Comparison of ENCODE assay signal across 10 cellular contexts in genomic region chr19:47663911-47664771, GRCh38. TPM values are rescaled to one million over a fixed set of nuclear protein-coding genes. Genes with fewer than 3 reads are reported as not detected.
A peak's percentile ranks its signal among the peaks of the same experiment; 100 is the strongest.
DNase-seq lines count a peak whose midpoint lies in the region; ATAC-seq and TF ChIP-seq lines count a peak whose summit lies in the region.
"Had no signal": no experiment of that assay in that cellular context is flagged by ENCODE, and none has a peak within 500 bp of the region (broad histone marks: within the 10 kb centered on the region; RNA-seq: fewer than 3 reads in every experiment).

No MANE protein-coding gene starts in this region.

- peak overlapping the region; percentile 97 for H2BK5ac ChIP-seq in IMR-90 (ENCODE audit: low read depth, low read length, poor library complexity, severe bottlenecking)

- no peak for TF ChIP-seq POLR2A in IMR-90 (IDR thresholded peaks at IDR 0.05; ENCODE audit: low read depth, low read length)
- TF ChIP-seq POLR2A in thyroid gland (IDR thresholded peaks at IDR 0.05): no peak

- H4K20me1 ChIP-seq in IMR-90 (ENCODE audit: insufficient read depth, low read length): peaks cover 58% of the 10 kb centered on the region

- TF ChIP-seq CTCF in IMR-90 (conservative IDR thresholded peaks at IDR 0.05; ENCODE audit: low read depth, low read length): no peak
- no peak for TF ChIP-seq CTCF in MCF 10A (IDR thresholded peaks at IDR 0.05; ENCODE audit: unreplicated experiment)
- no peak for TF ChIP-seq CTCF in liver (IDR thresholded peaks at IDR 0.05; ENCODE audit: low read depth, low read length, missing input control)
- TF ChIP-seq CTCF in thyroid gland (IDR thresholded peaks at IDR 0.05): no peak

- WGBS in IMR-90 (ENCODE audit: extremely low coverage in 2 of 2, insufficient read length in 1 of 2), 2 experiments: 48% methylated on average over 11 of the region's 24 CpGs; no CpG with 5 or more reads in 1 of the 2 experiments
- 55% methylated on average over 24 of the region's 24 CpGs for WGBS in liver
- WGBS in thyroid gland, 2 donors: 81 to 87% methylated on average over 15 to 24 of the region's 24 CpGs

- no peaks in the 10 kb centered on the region for H3K9me3 ChIP-seq in IMR-90 (ENCODE audit: control insufficient read depth, insufficient read depth, low read length)
- no peaks in the 10 kb centered on the region for H3K9me3 ChIP-seq in liver (ENCODE audit: control insufficient read depth in 4 of 4, low read length in 3 of 4)
- no peaks in the 10 kb centered on the region for H3K9me3 ChIP-seq in thyroid gland

- H3K23ac ChIP-seq in IMR-90 (ENCODE audit: low read depth, low read length): peak overlapping the region; percentile 84; the same call in 1 of the 2 replicates

- H3K14ac ChIP-seq in IMR-90 (replicated peaks; ENCODE audit: low read depth, low read length): peak overlapping the region; percentile 93

- dilution Hi-C loops in IMR-90 (cut with HindIII; ENCODE audit: low sequenced_read_pairs, unreplicated experiment): no loop called here

- H4K8ac ChIP-seq in IMR-90 (ENCODE audit: low read depth in 2 of 2, low read length in 2 of 2): peak overlapping the region; percentile 23 to 79; a peak in 3 of 4 replicates

- H3K9me3 Mint-ChIP-seq in MCF 10A (ENCODE audit: unreplicated experiment): no peaks in the 10 kb centered on the region

- H3K56ac ChIP-seq in IMR-90 (ENCODE audit: extremely low read depth, insufficient read depth, low read length): peak overlapping the region; percentile 64; the same call in 1 of the 2 replicates

- H3K18ac ChIP-seq in IMR-90 (ENCODE audit: low read depth, low read length): peak overlapping the region; percentile 86

- peaks cover 49% of the 10 kb centered on the region for H3K9me1 ChIP-seq in IMR-90 (ENCODE audit: insufficient read depth, low read length)

- peak overlapping the region; percentile 52 for H3K4me3 Mint-ChIP-seq in MCF 10A (ENCODE audit: unreplicated experiment)

- peak overlapping the region; percentile 75; the same call in 2 of the 3 replicates for H2BK15ac ChIP-seq in IMR-90 (ENCODE audit: low read depth, low read length)

- H3K79me1 ChIP-seq in IMR-90 (ENCODE audit: low read depth in 1 of 2, low read length in 2 of 2): peaks cover 39 to 88% of the 10 kb centered on the region in 2 experiments

- TF ChIP-seq RAD21 in IMR-90 (IDR thresholded peaks at IDR 0.05; ENCODE audit: low read length) (peak; percentile 17; the same call in 1 of the 2 replicates), liver (IDR thresholded peaks at IDR 0.05) (peak; percentile 65 to 73)

- peaks cover 49% of the 10 kb centered on the region for H3K4me1 Mint-ChIP-seq in MCF 10A (ENCODE audit: insufficient read depth, unreplicated experiment)

- H4K5ac ChIP-seq in IMR-90 (ENCODE audit: low read depth, low read length): peak overlapping the region; percentile 79

- in situ Hi-C loops in IMR-90 (cut with MboI; ENCODE audit: low sequenced_read_pairs): no loop called here

- H3K27me3 ChIP-seq in IMR-90 (ENCODE audit: control insufficient read depth, insufficient read depth, low read length) (no peaks in the 10 kb centered on the region), liver (ENCODE audit: control insufficient read depth in 4 of 4, insufficient read depth in 4 of 4, low read length in 3 of 4) (no peaks in the 10 kb centered on the region), thyroid gland (no peaks in the 10 kb centered on the region)

- DNase-seq in IMR-90 (peak; percentile 99), MCF 10A (ENCODE audit: unreplicated experiment) (peak; percentile 99), thyroid gland (peak; percentile 36 to 37), T-helper 1 cell (no peak), NCI-H128 (lab: John Stamatoyannopoulos, UW; ENCODE audit: unreplicated experiment) (no peak)

- peaks cover 35% of the 10 kb centered on the region for H3K4me1 ChIP-seq in IMR-90 (ENCODE audit: control insufficient read depth, insufficient read depth, low read length)
- peaks cover 21 to 57% (median 40%) of the 10 kb centered on the region in 4 donors for H3K4me1 ChIP-seq in liver (ENCODE audit: control insufficient read depth in 4 of 4, insufficient read depth in 4 of 4, low read length in 3 of 4)
- peaks cover 5 to 33% of the 10 kb centered on the region in 2 donors for H3K4me1 ChIP-seq in thyroid gland

- H3K4ac ChIP-seq in IMR-90 (ENCODE audit: low read depth, low read length): peak overlapping the region; percentile 94

- intact Hi-C loops in IMR-90 (cut with micrococcal nuclease): loop anchor here (1.0 to 10.0 kb wide), 3 partner anchors 55 to 149 kb away; partner anchors contain the start of genes BICRA, NAPA and NOP53
- intact Hi-C loops in MCF 10A (cut with micrococcal nuclease): loop anchor here (1.0 to 10.0 kb wide), 3 partner anchors 54 to 149 kb away; partner anchors contain the start of gene NAPA
- intact Hi-C loops in thyroid gland (cut with DNase I): no loop called here

- H3K27ac ChIP-seq in IMR-90 (ENCODE audit: insufficient read depth, low read length) (peak overlapping the region; percentile 83), liver (ENCODE audit: low read depth in 1 of 2, low read length in 2 of 2) (peak overlapping the region; percentile 96 to 98), thyroid gland (peak overlapping the region; percentile 67 to 71 (median 70))
- H3K27ac ChIP-seq: KMS-11 had no signal

- BruUV-seq in IMR-90 (replicated peaks; lab: Mats Ljungman, UMichigan) (no TSS peak), MCF 10A (replicated peaks; lab: Mats Ljungman, UMichigan) (no TSS peak)

- peak overlapping the region; percentile 95 for H4K91ac ChIP-seq in IMR-90 (ENCODE audit: insufficient read depth, low read depth, low read length)

- H3K27me3 Mint-ChIP-seq in MCF 10A (ENCODE audit: insufficient read depth, unreplicated experiment): no peaks in the 10 kb centered on the region

- CTCF ChIA-PET in IMR-90 (lab: Yijun Ruan, JAX): interaction anchor here (1.0 kb wide), 1 partner anchor 64 kb away, joined by 3 read pairs; no protein-coding TSS in a partner anchor
- CTCF ChIA-PET in MCF 10A (lab: Yijun Ruan, JAX): interaction anchor here (0.5 to 1.5 kb wide), 5 partner anchors 34 to 201 kb away, joined by 4 to 6 read pairs (median 4); no protein-coding TSS in a partner anchor

- H3K36me3 Mint-ChIP-seq in MCF 10A (ENCODE audit: insufficient read depth, unreplicated experiment): no peaks in the 10 kb centered on the region

- peak overlapping the region; percentile 86 for H2BK120ac ChIP-seq in IMR-90 (ENCODE audit: low read depth, low read length)

- no peak overlapping the region; the same call in 1 of the 2 replicates for H3K4me3 ChIP-seq in IMR-90 (ENCODE audit: insufficient read depth, low read depth, low read length)
- H3K4me3 ChIP-seq in liver (ENCODE audit: low read depth in 1 of 3, low read length in 3 of 3): no peak overlapping the region
- no peak overlapping the region for H3K4me3 ChIP-seq in thyroid gland (replicated peaks in 1 of 3)

- POLR2A ChIA-PET in IMR-90 (lab: Charles Lee; ENCODE audit: unreplicated experiment): no interaction called here
- POLR2A ChIA-PET in MCF 10A (lab: Yijun Ruan, JAX): interaction anchor here (0.7 to 7.3 kb wide), 17 partner anchors 10 to 1537 kb away, joined by 3 to 118 read pairs (median 7); partner anchors contain the start of genes BICRA, KPTN, NAPA and NOP53

- peak overlapping the region; percentile 82 for H3K4me2 ChIP-seq in IMR-90 (ENCODE audit: low read depth, low read length)
- H3K4me2 ChIP-seq: KMS-11 had no signal

- peak overlapping the region; percentile 81 for H3K27ac Mint-ChIP-seq in MCF 10A (ENCODE audit: low read depth, unreplicated experiment)

- H3K36me3 ChIP-seq in IMR-90 (ENCODE audit: control insufficient read depth, insufficient read depth, low read length) (peaks cover 2% of the 10 kb centered on the region), liver (ENCODE audit: control insufficient read depth in 4 of 4, insufficient read depth in 3 of 4, low read depth in 1 of 4, low read length in 3 of 4) (no peaks in the 10 kb centered on the region), thyroid gland (no peaks in the 10 kb centered on the region)

- peak overlapping the region; percentile 61 for H2AK9ac ChIP-seq in IMR-90 (replicated peaks; ENCODE audit: low read depth, low read length, poor library complexity)

- peak overlapping the region; percentile 50 for H2AFZ ChIP-seq in IMR-90 (replicated peaks; ENCODE audit: low read length, poor library complexity)

- H2AK5ac ChIP-seq in IMR-90 (ENCODE audit: low read depth, low read length): peak overlapping the region; percentile 94

- ATAC-seq in IMR-90 (ENCODE audit: low read depth) (peak; percentile 80), GM19463 (IDR thresholded peaks at IDR 0.05; ENCODE audit: unreplicated experiment) (no peak), HG03175 (IDR thresholded peaks at IDR 0.05; ENCODE audit: unreplicated experiment) (no peak)

- H2BK20ac ChIP-seq in IMR-90 (ENCODE audit: low read depth, low read length): peak overlapping the region; percentile 86

- H3K9ac ChIP-seq in IMR-90 (ENCODE audit: low read depth, low read length): peak overlapping the region; percentile 12; the same call in 1 of the 2 replicates
- H3K9ac ChIP-seq in liver (ENCODE audit: low read depth in 1 of 2, low read length in 2 of 2): peak overlapping the region; percentile 69 to 79
- H3K9ac ChIP-seq: KMS-11 had no signal

TF ChIP-seq in IMR-90, 13 proteins besides CTCF, POLR2A, EP300 and RAD21 (continues in another document):
- peak; percentile 79 for TF ChIP-seq MAFK (IDR thresholded peaks at IDR 0.05; ENCODE audit: low read depth, low read length)

TF ChIP-seq in liver, 16 proteins besides CTCF, POLR2A, EP300 and RAD21 (continues in another document):
- TF ChIP-seq HNF4A (conservative IDR thresholded peaks at IDR 0.05): peak; percentile 89 to 91
- TF ChIP-seq NR2F2 (IDR thresholded peaks at IDR 0.05): no peak
- peak; percentile 93 for TF ChIP-seq SP1 (IDR thresholded peaks at IDR 0.05)
- TF ChIP-seq JUND (IDR thresholded peaks at IDR 0.05): peak; percentile 69 to 95
- TF ChIP-seq FOXA1 (IDR thresholded peaks at IDR 0.05): no peak

RNA-seq across cellular contexts. Expression of gene EHD2, which starts 49.1 kb away (rescaled TPM):
- 31.9 and 35.3 TPM in 2 replicates for total RNA-seq in IMR-90 (2012; rRNA removed)
- 152 and 181 TPM in 2 replicates for polyA plus RNA-seq in IMR-90 (2012; rRNA removed)
- polyA plus RNA-seq in IMR-90 (2012; cell fraction: cytosol; rRNA removed): 132 and 206 TPM in 2 replicates
- polyA plus RNA-seq in IMR-90 (2012; cell fraction: nucleus; rRNA removed; ENCODE audit: low replicate concordance): 65.9 and 110 TPM in 2 replicates
- total RNA-seq in MCF 10A (2022): 88.8 and 104 TPM in 2 replicates
- total RNA-seq in liver: 1 to 10 TPM; 3.2 to 6.2 TPM
- 1 to 10 TPM; 5.5 to 7.9 TPM for polyA plus RNA-seq in liver
- total RNA-seq in thyroid gland: 10 to 100 TPM; 41.9 to 48.0 (median 44.3) TPM
- polyA plus RNA-seq: neural cell had no signal

RNA-seq across cellular contexts. Expression of gene BICRA, which starts 55.2 kb away (rescaled TPM):
- total RNA-seq in IMR-90 (2012; rRNA removed): 1.8 and 3.1 TPM in 2 replicates
- 3.5 and 3.9 TPM in 2 replicates for polyA plus RNA-seq in IMR-90 (2012; rRNA removed)
- 3.0 and 4.1 TPM in 2 replicates for polyA plus RNA-seq in IMR-90 (2012; cell fraction: cytosol; rRNA removed)
- 13.2 and 25.5 TPM in 2 replicates for polyA plus RNA-seq in IMR-90 (2012; cell fraction: nucleus; rRNA removed; ENCODE audit: low replicate concordance)
- total RNA-seq in MCF 10A (2022): 13.1 and 16.8 TPM in 2 replicates
- 1 to 10 TPM; 3.0 to 8.9 TPM for total RNA-seq in liver
- polyA plus RNA-seq in liver: 1 to 10 TPM in 1 of 2 donors, under 1 TPM in 1; 0.63 to 2.9 TPM
- 10 to 100 TPM in 3 of 4 donors, 1 to 10 TPM in 1; 5.8 to 15.2 (median 13.2) TPM for total RNA-seq in thyroid gland

Comparison
In these comparisons a context has a peak if more than half of its experiments do, and no peak if none do; other contexts are left out.
1. DNase-seq: peak in IMR-90 (single experiment), MCF 10A (single experiment) and thyroid gland (2 of 2); none in T-helper 1 cell (0 of 5) and NCI-H128 (single experiment).
2. Peak in every context shown above with its lines, with median percentiles within 50 percentile points of each other: H3K27ac ChIP-seq.